Comparison of ENCODE assay signal across 34 cellular contexts in the genomic region with DNA sequence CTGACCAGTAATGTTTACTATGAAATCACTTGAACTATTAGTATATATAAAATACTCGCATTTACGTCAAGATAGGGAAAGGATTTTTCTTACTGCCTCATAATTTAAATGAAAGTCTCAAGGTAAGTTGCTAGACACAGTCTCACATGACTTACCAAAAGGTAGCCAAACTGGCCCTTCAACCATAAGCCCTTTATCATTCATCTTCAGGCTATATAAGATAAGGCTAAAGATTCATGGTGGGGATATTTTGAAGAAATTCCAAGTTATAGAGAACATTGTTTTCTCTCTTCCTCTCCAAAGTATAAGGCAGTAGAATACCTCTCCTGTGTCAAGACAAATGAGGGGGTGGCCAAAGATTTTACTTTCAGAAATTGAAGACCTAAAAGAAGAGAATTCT.
"Had no signal": no experiment of that assay in that cellular context is flagged by ENCODE, and none has a peak within 500 bp of the region (broad histone marks: within the 10 kb centered on the region; RNA-seq: fewer than 3 reads in every experiment).

No MANE protein-coding gene starts in this region.

- H3K27me3 ChIP-seq: MG63 had no signal

- H3K4me2 ChIP-seq: KMS-11 had no signal

- H3K27ac ChIP-seq: KMS-11 had no signal

- H3K9me3 ChIP-seq: MG63 had no signal

- H3K4me3 ChIP-seq: MG63 had no signal

- H3K36me3 ChIP-seq: MG63 had no signal

- DNase-seq: Karpas-422, Kasumi-1, MG63, MM.1S, MV-4-11, NCI-H1048, NCI-H1092, NCI-H1092 treated with DMSO at 0.1 percent for 48 hours, NCI-H1105, NCI-H1105 treated with DMSO at 0.1 percent for 48 hours, NCI-H1417, NCI-H1417 treated with DMSO at 0.1 percent for 48 hours, NCI-H1436, NCI-H1436 treated with DMSO at 0.1 percent for 48 hours, NCI-H146, NCI-H1694, NCI-H187, NCI-H187 treated with DMSO at 0.1 percent for 48 hours, NCI-H1930, NCI-H2029, NCI-H2029 treated with DMSO at 0.1 percent for 48 hours, NCI-H2081, NCI-H2081 treated with DMSO at 0.1 percent for 48 hours, NCI-H2107, NCI-H2171, NCI-H2171 treated with DMSO at 0.1 percent for 48 hours, NCI-H2227 treated with DMSO at 0.1 percent for 48 hours, NCI-H226, NCI-H345, NCI-H446, NCI-H446 treated with DMSO at 0.1 percent for 48 hours, NCI-H510A, NCI-H510A treated with DMSO at 0.1 percent for 48 hours had no signal

- H3K9ac ChIP-seq: KMS-11 had no signal
